ENCODE assay signal across 12 cellular contexts in the genomic region with DNA sequence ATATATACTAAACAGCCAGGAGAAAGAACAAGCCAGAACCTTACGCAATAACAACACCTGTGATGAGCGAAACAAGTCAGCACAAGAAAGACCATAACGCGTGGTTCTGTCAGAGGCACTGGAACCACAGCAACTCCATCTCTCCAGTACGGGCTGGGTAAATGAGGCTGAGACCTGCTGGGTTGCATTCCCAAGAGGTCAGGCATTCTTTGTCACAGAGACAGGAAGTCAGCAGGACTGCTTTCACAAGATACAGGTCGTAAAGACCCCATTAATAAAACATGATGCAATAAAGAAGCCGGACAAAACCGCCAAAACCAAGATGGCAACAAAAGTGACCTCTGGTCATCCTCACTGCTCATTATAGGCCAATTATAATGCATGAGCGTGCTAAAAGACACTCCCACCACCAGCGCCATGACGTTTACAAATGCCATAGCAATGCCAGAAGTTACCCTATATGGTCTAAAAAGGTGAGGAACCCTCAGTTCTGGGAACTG. TPM values are rescaled to one million over a fixed set of nuclear protein-coding genes. Genes with fewer than 3 reads are reported as not detected.
DNase-seq lines count a peak whose midpoint lies in the region; ATAC-seq and TF ChIP-seq lines count a peak whose summit lies in the region.
"Had no signal": no experiment of that assay in that cellular context is flagged by ENCODE, and none has a peak within 500 bp of the region (broad histone marks: within the 10 kb centered on the region; RNA-seq: fewer than 3 reads in every experiment).

No MANE protein-coding gene starts in this region.

- H3K23ac ChIP-seq in trophoblast cell (ENCODE audit: low read length), result no peak overlapping the region

- peak overlapping the region; percentile 76 for H2BK5ac ChIP-seq in trophoblast cell (ENCODE audit: low read depth, low read length, poor library complexity)

- no peaks in the 10 kb centered on the region for H3K9me2 ChIP-seq in GM23338 (ENCODE audit: insufficient read depth)

- no peak overlapping the region for H4K12ac ChIP-seq in trophoblast cell (ENCODE audit: low read depth, low read length)

- H2AFZ ChIP-seq in GM23338 (no peak overlapping the region), trophoblast cell (ENCODE audit: insufficient read depth, low read length, poor library complexity) (no peak overlapping the region)

- peaks cover 13% of the 10 kb centered on the region for H3F3A ChIP-seq in GM23338 (replicated peaks; ENCODE audit: low read depth)

- H2BK120ac ChIP-seq in trophoblast cell (ENCODE audit: insufficient read depth, low read length, poor library complexity), result peak overlapping the region; percentile 81

- 38 to 41% methylated on average over 11 of the region's 11 CpGs for WGBS in esophagus squamous epithelium, 2 donors
- no CpG with 5 or more reads among the region's 11 CpGs for WGBS in trophoblast cell (ENCODE audit: extremely low coverage, insufficient coverage, insufficient read length)

- H3K9ac ChIP-seq in trophoblast cell (ENCODE audit: low read length), result no peak overlapping the region

- no peak for TF ChIP-seq POLR2A in esophagus squamous epithelium (IDR thresholded peaks at IDR 0.05)

- no peak overlapping the region for H2AK5ac ChIP-seq in trophoblast cell (ENCODE audit: low read length)

- H3K4me3 ChIP-seq in GM23338, result peak overlapping the region; percentile 16
- peak overlapping the region in 2 of 4 donors; percentile 4 to 14 for H3K4me3 ChIP-seq in esophagus squamous epithelium
- H3K4me3 ChIP-seq in trophoblast cell (ENCODE audit: low read depth, low read length), result no peak overlapping the region
- H3K4me3 ChIP-seq: heart right ventricle, thyroid gland had no signal

- peak overlapping the region; percentile 23 for H2BK12ac ChIP-seq in trophoblast cell (ENCODE audit: low read length)

- peak; percentile 92 for DNase-seq in GM23338 (ENCODE audit: low spot score)
- peak; percentile 31 for DNase-seq in NCI-H748 treated with DMSO at 0.1 percent for 48 hours (lab: John Stamatoyannopoulos, UW)
- DNase-seq in esophagus squamous epithelium (lab: John Stamatoyannopoulos, UW), result no peak
- DNase-seq in trophoblast cell, result peak; percentile 94
- no peak for DNase-seq in AG08395 (ENCODE audit: low spot score)
- DNase-seq: activated T-cell treated with anti-CD3 and anti-CD28 coated beads for 4 hours, heart right ventricle, MV-4-11, thyroid gland had no signal

- H4K8ac ChIP-seq in trophoblast cell (ENCODE audit: low read depth, low read length), result peak overlapping the region; percentile 68

- H3K36me3 ChIP-seq in GM23338 (ENCODE audit: insufficient read depth) (no peaks in the 10 kb centered on the region), esophagus squamous epithelium (no peaks in the 10 kb centered on the region), trophoblast cell (ENCODE audit: control insufficient read depth in 1 of 2, insufficient read depth in 2 of 2, low read length in 2 of 2) (peaks cover 3 to 8% of the 10 kb centered on the region in 2 experiments)
- H3K36me3 ChIP-seq: thyroid gland had no signal

- H3K79me1 ChIP-seq in trophoblast cell (ENCODE audit: low read length), result peaks cover 22% of the 10 kb centered on the region

- H3K27me3 ChIP-seq in GM23338 (ENCODE audit: insufficient read depth) (no peaks in the 10 kb centered on the region), esophagus squamous epithelium (no peaks in the 10 kb centered on the region), trophoblast cell (ENCODE audit: insufficient read depth, low read length) (no peaks in the 10 kb centered on the region)
- H3K27me3 ChIP-seq: heart right ventricle, thyroid gland had no signal

- peaks cover 7% of the 10 kb centered on the region for H3K27me3 Mint-ChIP-seq in GM23338 (ENCODE audit: insufficient read depth, low read depth, poor library complexity)

- H3K27ac Mint-ChIP-seq in GM23338, result peak overlapping the region; percentile 99

- intact Hi-C loops in esophagus squamous epithelium (cut with DNase I), result no loop called here

- ATAC-seq in GM23338 (peak; percentile 71), GM18907 (IDR thresholded peaks at IDR 0.05; ENCODE audit: unreplicated experiment) (no peak)
- no peak for ATAC-seq in activated CD4-positive, CD25-positive, alpha-beta regulatory T cell treated with anti-CD3 and anti-CD28 coated beads, Interleukin-2, amount 50 U/mL, for 24 hours

- TF ChIP-seq CTCF in GM23338 (conservative IDR thresholded peaks at IDR 0.05; ENCODE audit: low read depth in 2 of 2) (no peak), esophagus squamous epithelium (IDR thresholded peaks at IDR 0.05) (no peak)

- peak overlapping the region; percentile 22 for H3K4ac ChIP-seq in trophoblast cell (ENCODE audit: low read depth, low read length)

- peak overlapping the region; percentile 35 for H3K14ac ChIP-seq in trophoblast cell (ENCODE audit: low read length)

- H4K91ac ChIP-seq in trophoblast cell (ENCODE audit: low read depth, low read length), result peak overlapping the region; percentile 75

- H4K20me1 ChIP-seq in GM23338 (replicated peaks; ENCODE audit: insufficient read depth), result no peaks in the 10 kb centered on the region; the same call in 1 of the 2 replicates

- no peak overlapping the region for H3K18ac ChIP-seq in trophoblast cell (ENCODE audit: low read length)

- peaks cover 37% of the 10 kb centered on the region for H3K36me3 Mint-ChIP-seq in GM23338 (ENCODE audit: low read depth)

- peaks cover 77% of the 10 kb centered on the region for H3K4me1 ChIP-seq in GM23338 (ENCODE audit: insufficient read depth)
- peaks cover 10 to 75% (median 36%) of the 10 kb centered on the region in 3 donors for H3K4me1 ChIP-seq in esophagus squamous epithelium
- H3K4me1 ChIP-seq in trophoblast cell (ENCODE audit: control insufficient read depth in 1 of 2, insufficient read depth in 2 of 2, low read length in 2 of 2), result peaks cover 14 to 16% of the 10 kb centered on the region in 2 experiments

- H3K79me2 ChIP-seq in GM23338 (replicated peaks; ENCODE audit: insufficient read depth) (peaks cover 90% of the 10 kb centered on the region), trophoblast cell (ENCODE audit: control insufficient read depth, insufficient read depth, low read length, poor library complexity) (no peaks in the 10 kb centered on the region)

- peak overlapping the region; percentile 95 for H3K27ac ChIP-seq in GM23338 (ENCODE audit: low read depth)
- H3K27ac ChIP-seq in esophagus squamous epithelium, result peak overlapping the region; percentile 73 to 82 (median 76)
- H3K27ac ChIP-seq in trophoblast cell (ENCODE audit: low read depth, low read length), result peak overlapping the region; percentile 83
- H3K27ac ChIP-seq: thyroid gland had no signal

- no peaks in the 10 kb centered on the region for H3K9me3 ChIP-seq in esophagus squamous epithelium
- no peaks in the 10 kb centered on the region for H3K9me3 ChIP-seq in trophoblast cell (ENCODE audit: insufficient read depth, low read depth, low read length)
- H3K9me3 ChIP-seq: heart right ventricle, thyroid gland had no signal

- H3K9me3 Mint-ChIP-seq in GM23338, result peaks cover 2% of the 10 kb centered on the region; the same call in 2 of the 3 replicates

- peak overlapping the region; percentile 55 for H3K4me3 Mint-ChIP-seq in GM23338

- peaks cover 83% of the 10 kb centered on the region for H3K4me1 Mint-ChIP-seq in GM23338

- H3K4me2 ChIP-seq in GM23338 (peak overlapping the region; percentile 45), trophoblast cell (ENCODE audit: low read length) (peak overlapping the region; percentile 56)

TF ChIP-seq in GM23338, 12 proteins besides CTCF, POLR2A, EP300 and RAD21 (continues in another document):
- TF ChIP-seq POLR2AphosphoS5 (IDR thresholded peaks at IDR 0.05; ENCODE audit: low read depth) (no peak), EZH2 (IDR thresholded peaks at IDR 0.05; ENCODE audit: low read depth, unreplicated experiment) (no peak)
- TF ChIP-seq, protein P1, sequence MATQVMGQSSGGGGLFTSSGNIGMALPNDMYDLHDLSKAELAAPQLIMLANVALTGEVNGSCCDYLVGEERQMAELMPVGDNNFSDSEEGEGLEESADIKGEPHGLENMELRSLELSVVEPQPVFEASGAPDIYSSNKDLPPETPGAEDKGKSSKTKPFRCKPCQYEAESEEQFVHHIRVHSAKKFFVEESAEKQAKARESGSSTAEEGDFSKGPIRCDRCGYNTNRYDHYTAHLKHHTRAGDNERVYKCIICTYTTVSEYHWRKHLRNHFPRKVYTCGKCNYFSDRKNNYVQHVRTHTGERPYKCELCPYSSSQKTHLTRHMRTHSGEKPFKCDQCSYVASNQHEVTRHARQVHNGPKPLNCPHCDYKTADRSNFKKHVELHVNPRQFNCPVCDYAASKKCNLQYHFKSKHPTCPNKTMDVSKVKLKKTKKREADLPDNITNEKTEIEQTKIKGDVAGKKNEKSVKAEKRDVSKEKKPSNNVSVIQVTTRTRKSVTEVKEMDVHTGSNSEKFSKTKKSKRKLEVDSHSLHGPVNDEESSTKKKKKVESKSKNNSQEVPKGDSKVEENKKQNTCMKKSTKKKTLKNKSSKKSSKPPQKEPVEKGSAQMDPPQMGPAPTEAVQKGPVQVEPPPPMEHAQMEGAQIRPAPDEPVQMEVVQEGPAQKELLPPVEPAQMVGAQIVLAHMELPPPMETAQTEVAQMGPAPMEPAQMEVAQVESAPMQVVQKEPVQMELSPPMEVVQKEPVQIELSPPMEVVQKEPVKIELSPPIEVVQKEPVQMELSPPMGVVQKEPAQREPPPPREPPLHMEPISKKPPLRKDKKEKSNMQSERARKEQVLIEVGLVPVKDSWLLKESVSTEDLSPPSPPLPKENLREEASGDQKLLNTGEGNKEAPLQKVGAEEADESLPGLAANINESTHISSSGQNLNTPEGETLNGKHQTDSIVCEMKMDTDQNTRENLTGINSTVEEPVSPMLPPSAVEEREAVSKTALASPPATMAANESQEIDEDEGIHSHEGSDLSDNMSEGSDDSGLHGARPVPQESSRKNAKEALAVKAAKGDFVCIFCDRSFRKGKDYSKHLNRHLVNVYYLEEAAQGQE (IDR thresholded peaks at IDR 0.05; ENCODE audit: unreplicated experiment), result no peak

RNA-seq across cellular contexts. Expression of a gene that starts 21.7 kb away (rescaled TPM):
- 106 and 127 TPM in 2 replicates for total RNA-seq in GM23338 (2014; rRNA removed; shearing (Covaris generic))
- polyA plus RNA-seq in GM23338 (2016; fragmentation: Nextera tagmentation; extraction: Ambion mirVana), result 37.9 and 43.1 TPM in 2 replicates
- 10 to 100 TPM; 27.2 to 40.6 (median 32.5) TPM for total RNA-seq in esophagus squamous epithelium
- polyA plus RNA-seq in trophoblast cell (2013), result 19.1 and 19.8 TPM in 2 replicates

RNA-seq across cellular contexts. Expression of a gene that starts 49.6 kb away (rescaled TPM):
- 1.6 and 2.4 TPM in 2 replicates for total RNA-seq in GM23338 (2014; rRNA removed; shearing (Covaris generic))
- polyA plus RNA-seq in GM23338 (2016; fragmentation: Nextera tagmentation; extraction: Ambion mirVana), result 3.0 and 3.7 TPM in 2 replicates
- under 1 TPM in 1 of 4 donors, not detected in 3; 0.95 TPM for total RNA-seq in esophagus squamous epithelium
- polyA plus RNA-seq in trophoblast cell (2013), result not detected in 2 replicates
- total RNA-seq: chondrocyte had no signal

RNA-seq across cellular contexts. Expression of a gene that starts 53.5 kb away (rescaled TPM):
- total RNA-seq in GM23338 (2014; rRNA removed; shearing (Covaris generic)), result 1.7 TPM in 1 of 2 replicates, not detected in the other
- 1.2 and 1.5 TPM in 2 replicates for polyA plus RNA-seq in GM23338 (2016; fragmentation: Nextera tagmentation; extraction: Ambion mirVana)
- total RNA-seq in esophagus squamous epithelium, result not detected
- not detected in 2 replicates for polyA plus RNA-seq in trophoblast cell (2013)
- total RNA-seq: chondrocyte, thyroid gland had no signal
- polyA plus RNA-seq: heart right ventricle had no signal

RNA-seq across cellular contexts. Expression of a gene that starts 56.0 kb away (rescaled TPM):
- 25.6 and 26.2 TPM in 2 replicates for total RNA-seq in GM23338 (2014; rRNA removed; shearing (Covaris generic))
- 17.1 and 20.4 TPM in 2 replicates for polyA plus RNA-seq in GM23338 (2016; fragmentation: Nextera tagmentation; extraction: Ambion mirVana)
- 10 to 100 TPM; 21.6 to 27.1 (median 25.8) TPM for total RNA-seq in esophagus squamous epithelium
- polyA plus RNA-seq in trophoblast cell (2013), result 27.7 and 27.8 TPM in 2 replicates

Comparison
In these comparisons a context has a peak if more than half of its experiments do, and no peak if none do; other contexts are left out.
1. DNase-seq: peak in GM23338 (single experiment), NCI-H748 treated with DMSO at 0.1 percent for 48 hours (single experiment) and trophoblast cell (2 of 2); none in esophagus squamous epithelium (single experiment) and AG08395 (single experiment).
2. Peak in every context shown above with its lines, with median percentiles within 50 percentile points of each other: H3K27ac ChIP-seq.